1 cellular context compared by ENCODE assay signal in genomic region chr22:31639640-31640039, GRCh38.
TF ChIP-seq lines count a peak whose summit lies in the region.

No MANE protein-coding gene starts in this region.

TF ChIP-seq in GM23338, 12 proteins besides CTCF, POLR2A, EP300 and RAD21:
- TF ChIP-seq, protein P1, sequence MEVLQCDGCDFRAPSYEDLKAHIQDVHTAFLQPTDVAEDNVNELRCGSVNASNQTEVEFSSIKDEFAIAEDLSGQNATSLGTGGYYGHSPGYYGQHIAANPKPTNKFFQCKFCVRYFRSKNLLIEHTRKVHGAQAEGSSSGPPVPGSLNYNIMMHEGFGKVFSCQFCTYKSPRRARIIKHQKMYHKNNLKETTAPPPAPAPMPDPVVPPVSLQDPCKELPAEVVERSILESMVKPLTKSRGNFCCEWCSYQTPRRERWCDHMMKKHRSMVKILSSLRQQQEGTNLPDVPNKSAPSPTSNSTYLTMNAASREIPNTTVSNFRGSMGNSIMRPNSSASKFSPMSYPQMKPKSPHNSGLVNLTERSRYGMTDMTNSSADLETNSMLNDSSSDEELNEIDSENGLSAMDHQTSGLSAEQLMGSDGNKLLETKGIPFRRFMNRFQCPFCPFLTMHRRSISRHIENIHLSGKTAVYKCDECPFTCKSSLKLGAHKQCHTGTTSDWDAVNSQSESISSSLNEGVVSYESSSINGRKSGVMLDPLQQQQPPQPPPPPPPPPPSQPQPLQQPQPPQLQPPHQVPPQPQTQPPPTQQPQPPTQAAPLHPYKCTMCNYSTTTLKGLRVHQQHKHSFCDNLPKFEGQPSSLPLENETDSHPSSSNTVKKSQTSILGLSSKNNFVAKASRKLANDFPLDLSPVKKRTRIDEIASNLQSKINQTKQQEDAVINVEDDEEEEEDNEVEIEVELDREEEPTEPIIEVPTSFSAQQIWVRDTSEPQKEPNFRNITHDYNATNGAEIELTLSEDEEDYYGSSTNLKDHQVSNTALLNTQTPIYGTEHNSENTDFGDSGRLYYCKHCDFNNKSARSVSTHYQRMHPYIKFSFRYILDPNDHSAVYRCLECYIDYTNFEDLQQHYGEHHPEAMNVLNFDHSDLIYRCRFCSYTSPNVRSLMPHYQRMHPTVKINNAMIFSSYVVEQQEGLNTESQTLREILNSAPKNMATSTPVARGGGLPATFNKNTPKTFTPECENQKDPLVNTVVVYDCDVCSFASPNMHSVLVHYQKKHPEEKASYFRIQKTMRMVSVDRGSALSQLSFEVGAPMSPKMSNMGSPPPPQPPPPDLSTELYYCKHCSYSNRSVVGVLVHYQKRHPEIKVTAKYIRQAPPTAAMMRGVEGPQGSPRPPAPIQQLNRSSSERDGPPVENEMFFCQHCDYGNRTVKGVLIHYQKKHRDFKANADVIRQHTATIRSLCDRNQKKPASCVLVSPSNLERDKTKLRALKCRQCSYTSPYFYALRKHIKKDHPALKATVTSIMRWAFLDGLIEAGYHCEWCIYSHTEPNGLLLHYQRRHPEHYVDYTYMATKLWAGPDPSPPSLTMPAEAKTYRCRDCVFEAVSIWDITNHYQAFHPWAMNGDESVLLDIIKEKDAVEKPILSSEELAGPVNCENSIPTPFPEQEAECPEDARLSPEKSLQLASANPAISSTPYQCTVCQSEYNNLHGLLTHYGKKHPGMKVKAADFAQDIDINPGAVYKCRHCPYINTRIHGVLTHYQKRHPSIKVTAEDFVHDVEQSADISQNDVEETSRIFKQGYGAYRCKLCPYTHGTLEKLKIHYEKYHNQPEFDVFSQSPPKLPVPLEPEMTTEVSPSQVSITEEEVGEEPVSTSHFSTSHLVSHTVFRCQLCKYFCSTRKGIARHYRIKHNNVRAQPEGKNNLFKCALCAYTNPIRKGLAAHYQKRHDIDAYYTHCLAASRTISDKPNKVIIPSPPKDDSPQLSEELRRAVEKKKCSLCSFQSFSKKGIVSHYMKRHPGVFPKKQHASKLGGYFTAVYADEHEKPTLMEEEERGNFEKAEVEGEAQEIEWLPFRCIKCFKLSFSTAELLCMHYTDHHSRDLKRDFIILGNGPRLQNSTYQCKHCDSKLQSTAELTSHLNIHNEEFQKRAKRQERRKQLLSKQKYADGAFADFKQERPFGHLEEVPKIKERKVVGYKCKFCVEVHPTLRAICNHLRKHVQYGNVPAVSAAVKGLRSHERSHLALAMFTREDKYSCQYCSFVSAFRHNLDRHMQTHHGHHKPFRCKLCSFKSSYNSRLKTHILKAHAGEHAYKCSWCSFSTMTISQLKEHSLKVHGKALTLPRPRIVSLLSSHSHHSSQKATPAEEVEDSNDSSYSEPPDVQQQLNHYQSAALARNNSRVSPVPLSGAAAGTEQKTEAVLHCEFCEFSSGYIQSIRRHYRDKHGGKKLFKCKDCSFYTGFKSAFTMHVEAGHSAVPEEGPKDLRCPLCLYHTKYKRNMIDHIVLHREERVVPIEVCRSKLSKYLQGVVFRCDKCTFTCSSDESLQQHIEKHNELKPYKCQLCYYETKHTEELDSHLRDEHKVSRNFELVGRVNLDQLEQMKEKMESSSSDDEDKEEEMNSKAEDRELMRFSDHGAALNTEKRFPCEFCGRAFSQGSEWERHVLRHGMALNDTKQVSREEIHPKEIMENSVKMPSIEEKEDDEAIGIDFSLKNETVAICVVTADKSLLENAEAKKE (CRISPR knock-in tag; IDR thresholded peaks at IDR 0.05), result no peak
- TF ChIP-seq CREB1 (CRISPR knock-in tag; IDR thresholded peaks at IDR 0.05; ENCODE audit: low read depth), result no peak
- no peak for TF ChIP-seq ZNF331 (CRISPR knock-in tag; IDR thresholded peaks at IDR 0.05; ENCODE audit: low read depth)
- TF ChIP-seq EZH2phosphoT487 (IDR thresholded peaks at IDR 0.05; ENCODE audit: unreplicated experiment), result no peak
- TF ChIP-seq ETS1 (IDR thresholded peaks at IDR 0.05), result no peak
- TF ChIP-seq JUNB (IDR thresholded peaks at IDR 0.05; ENCODE audit: unreplicated experiment), result no peak
- TF ChIP-seq NANOG (IDR thresholded peaks at IDR 0.05; ENCODE audit: borderline replicate concordance), result no peak
- no peak for TF ChIP-seq POLR2AphosphoS5 (IDR thresholded peaks at IDR 0.05; ENCODE audit: low read depth)
- TF ChIP-seq ZNF114 (CRISPR knock-in tag; IDR thresholded peaks at IDR 0.05), result no peak
